In the genomic region with DNA sequence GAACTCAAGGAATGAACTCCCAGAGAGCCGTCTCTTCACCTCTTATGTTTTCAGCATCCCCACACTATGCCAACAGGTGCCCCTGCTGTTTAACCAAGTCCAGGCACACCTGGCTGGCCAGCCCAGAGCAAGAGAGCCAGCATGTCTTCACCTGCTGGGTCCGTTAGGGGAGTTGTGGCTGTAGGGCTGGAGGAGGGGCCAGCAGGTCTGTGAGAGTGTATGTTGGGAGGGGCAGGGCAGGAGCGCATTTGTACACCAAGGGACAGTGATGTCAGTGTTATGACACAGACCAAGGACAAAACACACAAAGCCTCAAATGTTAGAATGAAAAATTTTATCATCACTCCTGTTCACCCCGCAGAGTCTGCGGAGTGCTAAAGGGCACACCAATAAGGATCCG, we compare ENCODE assay signal across 11 cellular contexts. TPM values are rescaled to one million over a fixed set of nuclear protein-coding genes. Genes with fewer than 3 reads are reported as not detected.
A peak's percentile ranks its signal among the peaks of the same experiment; 100 is the strongest.
DNase-seq lines count a peak whose midpoint lies in the region; ATAC-seq and TF ChIP-seq lines count a peak whose summit lies in the region.
"Had no signal": no experiment of that assay in that cellular context is flagged by ENCODE, and none has a peak within 500 bp of the region (broad histone marks: within the 10 kb centered on the region; RNA-seq: fewer than 3 reads in every experiment).

No MANE protein-coding gene starts in this region.

- no peaks in the 10 kb centered on the region for H3K27me3 Mint-ChIP-seq in activated T-cell treated with anti-CD3 and anti-CD28 coated beads, Interleukin-2, amount 50 U/mL, for 72 hours (ENCODE audit: low read depth)
- H3K27me3 Mint-ChIP-seq in activated B cell treated with CpG ODN at 0.5 μM for 24 hours = no peaks in the 10 kb centered on the region
- peaks cover 26% of the 10 kb centered on the region for H3K27me3 Mint-ChIP-seq in glutamatergic neuron (ENCODE audit: unreplicated experiment)
- H3K27me3 Mint-ChIP-seq in stimulated activated naive CD8-positive, alpha-beta T cell treated with anti-CD3 and anti-CD28 coated beads, Interleukin-15, amount 100 ng/mL, for 72 hours = no peaks in the 10 kb centered on the region
- H3K27me3 Mint-ChIP-seq: activated naive CD8-positive, alpha-beta T cell treated with anti-CD3 and anti-CD28 coated beads, Interleukin-2, amount 10 ng/mL, durations not matched to agents 7 days and 5 days had no signal

- no peak for ATAC-seq in activated T-cell treated with anti-CD3 and anti-CD28 coated beads, Interleukin-2, amount 50 U/mL, for 72 hours (replicated peaks in 1 of 2)
- no peak for ATAC-seq in activated B cell treated with CpG ODN at 0.5 μM for 24 hours (ENCODE audit: low read depth)
- ATAC-seq in stimulated activated naive CD8-positive, alpha-beta T cell treated with anti-CD3 and anti-CD28 coated beads, Interleukin-15, amount 100 ng/mL, for 72 hours = no peak

- H3K4me1 Mint-ChIP-seq in activated T-cell treated with anti-CD3 and anti-CD28 coated beads, Interleukin-2, amount 50 U/mL, for 72 hours (ENCODE audit: low read depth) = peaks cover 76% of the 10 kb centered on the region
- H3K4me1 Mint-ChIP-seq in activated B cell treated with CpG ODN at 0.5 μM for 24 hours (peaks cover 62% of the 10 kb centered on the region), glutamatergic neuron (ENCODE audit: low read depth, unreplicated experiment) (peaks cover 30% of the 10 kb centered on the region)
- peaks cover 92% of the 10 kb centered on the region for H3K4me1 Mint-ChIP-seq in stimulated activated naive CD8-positive, alpha-beta T cell treated with anti-CD3 and anti-CD28 coated beads, Interleukin-15, amount 100 ng/mL, for 72 hours

- peaks cover 0 to 21% of the 10 kb centered on the region in 2 donors for H3K36me3 Mint-ChIP-seq in activated T-cell treated with anti-CD3 and anti-CD28 coated beads, Interleukin-2, amount 50 U/mL, for 72 hours (ENCODE audit: insufficient read depth in 2 of 2)
- H3K36me3 Mint-ChIP-seq in activated B cell treated with CpG ODN at 0.5 μM for 24 hours (ENCODE audit: low read depth) (peaks cover 82% of the 10 kb centered on the region), glutamatergic neuron (ENCODE audit: unreplicated experiment) (no peaks in the 10 kb centered on the region)

- DNase-seq in activated T-cell treated with anti-CD3 and anti-CD28 coated beads, Interleukin-2, amount 50 U/mL, for 72 hours = no peak
- no peak for DNase-seq in activated T-cell treated with anti-CD3 and anti-CD28 coated beads, Interleukin-2, amount 50 U/mL, for 1 hour
- DNase-seq in activated B cell treated with CpG ODN at 0.5 μM for 24 hours (no peak), glutamatergic neuron (no peak), NCI-H187 (lab: John Stamatoyannopoulos, UW) (no peak), NCI-H2196 (lab: John Stamatoyannopoulos, UW; ENCODE audit: unreplicated experiment) (no peak), foreskin fibroblast (no peak)
- no peak for DNase-seq in stimulated activated naive CD8-positive, alpha-beta T cell treated with anti-CD3 and anti-CD28 coated beads, Interleukin-15, amount 100 ng/mL, for 72 hours
- DNase-seq: activated naive CD8-positive, alpha-beta T cell treated with anti-CD3 and anti-CD28 coated beads, Interleukin-2, amount 10 ng/mL, durations not matched to agents 7 days and 5 days; NCI-H2107; SJCRH30 had no signal

- peak overlapping the region; percentile 77 for H3K27ac Mint-ChIP-seq in activated T-cell treated with anti-CD3 and anti-CD28 coated beads, Interleukin-2, amount 50 U/mL, for 72 hours
- H3K27ac Mint-ChIP-seq in activated B cell treated with CpG ODN at 0.5 μM for 24 hours (peak overlapping the region; percentile 30), glutamatergic neuron (ENCODE audit: unreplicated experiment) (peak overlapping the region; percentile 72)
- H3K27ac Mint-ChIP-seq in stimulated activated naive CD8-positive, alpha-beta T cell treated with anti-CD3 and anti-CD28 coated beads, Interleukin-15, amount 100 ng/mL, for 72 hours = peak overlapping the region; percentile 43 to 79

- H3K4me3 ChIP-seq in foreskin fibroblast (ENCODE audit: low read depth in 1 of 2, low read length in 2 of 2) = no peak overlapping the region
- H3K4me3 ChIP-seq: SJCRH30 had no signal

- CTCF ChIA-PET in activated B cell treated with CpG ODN at 0.5 μM for 24 hours (lab: Charles Lee) = no interaction called here

- POLR2A ChIA-PET in activated B cell treated with CpG ODN at 0.5 μM for 24 hours (lab: Charles Lee) = interaction anchor here (0.6 to 1.0 kb wide), 2 partner anchors 17 to 49 kb away, joined by 4 to 5 read pairs; no protein-coding TSS in a partner anchor

- H3K4me3 Mint-ChIP-seq in activated T-cell treated with anti-CD3 and anti-CD28 coated beads, Interleukin-2, amount 50 U/mL, for 72 hours = no peak overlapping the region
- no peak overlapping the region for H3K4me3 Mint-ChIP-seq in activated B cell treated with CpG ODN at 0.5 μM for 24 hours
- H3K4me3 Mint-ChIP-seq in glutamatergic neuron (ENCODE audit: unreplicated experiment) = peak overlapping the region; percentile 72
- H3K4me3 Mint-ChIP-seq in stimulated activated naive CD8-positive, alpha-beta T cell treated with anti-CD3 and anti-CD28 coated beads, Interleukin-15, amount 100 ng/mL, for 72 hours = peak overlapping the region in 1 of 2 donors; percentile 9
- H3K4me3 Mint-ChIP-seq: activated naive CD8-positive, alpha-beta T cell treated with anti-CD3 and anti-CD28 coated beads, Interleukin-2, amount 10 ng/mL, durations not matched to agents 7 days and 5 days had no signal

- intact Hi-C loops in activated B cell treated with CpG ODN at 0.5 μM for 24 hours (cut with micrococcal nuclease) = loop anchor here (10.0 kb wide), 1 partner anchor 1736 kb away; a partner anchor contains a TSS

- no peaks in the 10 kb centered on the region for H3K9me3 Mint-ChIP-seq in activated T-cell treated with anti-CD3 and anti-CD28 coated beads, Interleukin-2, amount 50 U/mL, for 72 hours
- no peaks in the 10 kb centered on the region for H3K9me3 Mint-ChIP-seq in activated B cell treated with CpG ODN at 0.5 μM for 24 hours
- H3K9me3 Mint-ChIP-seq in glutamatergic neuron (ENCODE audit: unreplicated experiment) = peaks cover 13% of the 10 kb centered on the region
- H3K9me3 Mint-ChIP-seq in stimulated activated naive CD8-positive, alpha-beta T cell treated with anti-CD3 and anti-CD28 coated beads, Interleukin-15, amount 100 ng/mL, for 72 hours = no peaks in the 10 kb centered on the region
- H3K9me3 Mint-ChIP-seq: activated naive CD8-positive, alpha-beta T cell treated with anti-CD3 and anti-CD28 coated beads, Interleukin-2, amount 10 ng/mL, durations not matched to agents 7 days and 5 days had no signal

- TF ChIP-seq CTCF in activated B cell treated with CpG ODN at 0.5 μM for 24 hours (IDR thresholded peaks at IDR 0.05) (no peak), glutamatergic neuron (IDR thresholded peaks at IDR 0.05; ENCODE audit: partially characterized antibody, unreplicated experiment) (no peak), foreskin fibroblast (IDR thresholded peaks at IDR 0.05; ENCODE audit: low read depth, low read length) (no peak)

RNA-seq across cellular contexts. Expression of a gene that starts 5.8 kb away (rescaled TPM):
- total RNA-seq in activated T-cell treated with anti-CD3 and anti-CD28 coated beads, Interleukin-2, amount 50 U/mL, for 72 hours = 10 to 100 TPM; 22.9 to 26.4 TPM
- total RNA-seq in activated B cell treated with CpG ODN at 0.5 μM for 24 hours (35.4 and 37.4 TPM in 2 replicates), glutamatergic neuron (ENCODE audit: unreplicated experiment) (98.9 TPM)

RNA-seq across cellular contexts. Expression of a gene that starts 48.1 kb away (rescaled TPM):
- 10 to 100 TPM; 34.1 to 39.5 TPM for total RNA-seq in activated T-cell treated with anti-CD3 and anti-CD28 coated beads, Interleukin-2, amount 50 U/mL, for 72 hours
- 20.3 and 21.0 TPM in 2 replicates for total RNA-seq in activated B cell treated with CpG ODN at 0.5 μM for 24 hours
- total RNA-seq in glutamatergic neuron (ENCODE audit: unreplicated experiment) = 38.8 TPM

RNA-seq across cellular contexts. Expression of a gene that starts 59.0 kb away (rescaled TPM):
- total RNA-seq in activated T-cell treated with anti-CD3 and anti-CD28 coated beads, Interleukin-2, amount 50 U/mL, for 72 hours = 100 to 1,000 TPM; 126 to 137 TPM
- total RNA-seq in activated B cell treated with CpG ODN at 0.5 μM for 24 hours (68.5 and 71.1 TPM in 2 replicates), glutamatergic neuron (ENCODE audit: unreplicated experiment) (64.1 TPM)
